19 cellular contexts compared by ENCODE assay signal in genomic region chr2:112807233-112807807, GRCh38. TPM values are rescaled to one million over a fixed set of nuclear protein-coding genes. Genes with fewer than 3 reads are reported as not detected.
DNase-seq lines count a peak whose midpoint lies in the region; ATAC-seq, FAIRE-seq and TF ChIP-seq lines count a peak whose summit lies in the region.
"Had no signal": no experiment of that assay in that cellular context is flagged by ENCODE, and none has a peak within 500 bp of the region (broad histone marks: within the 10 kb centered on the region; RNA-seq: fewer than 3 reads in every experiment).

No MANE protein-coding gene starts in this region.

- TF ChIP-seq EP300 in GM12878 (IDR thresholded peaks at IDR 0.05; ENCODE audit: borderline replicate concordance in 1 of 2, control insufficient read depth in 1 of 2, low read depth in 2 of 2, low read length in 2 of 2) = no peak

- no peak overlapping the region for H3K9ac ChIP-seq in GM12878 (ENCODE audit: control insufficient read depth, insufficient read depth, low read length)

- TF ChIP-seq POLR2A in GM12878 (IDR thresholded peaks at IDR 0.05; ENCODE audit: low read depth, low read length) = no peak

- H2AFZ ChIP-seq in GM12878 (ENCODE audit: control insufficient read depth, low read depth, low read length) = no peak overlapping the region

- H3K36me3 Mint-ChIP-seq in activated naive CD8-positive, alpha-beta T cell = peaks cover 3% of the 10 kb centered on the region
- peaks cover 2% of the 10 kb centered on the region for H3K36me3 Mint-ChIP-seq in activated naive CD8-positive, alpha-beta T cell treated with anti-CD3 and anti-CD28 coated beads for 36 hours
- peaks cover 10 to 25% of the 10 kb centered on the region in 2 donors for H3K36me3 Mint-ChIP-seq in stimulated activated naive B cell treated with anti-CD40 and anti-IgM and Interleukin-4, amounts not matched to agents 10 μg/mL and 1 μg/mL and 100 μg/mL, for 72 hours

- peaks cover 29% of the 10 kb centered on the region for H3K4me1 ChIP-seq in GM12878 (ENCODE audit: control insufficient read depth, insufficient read depth, low read length)

- H3K4me3 Mint-ChIP-seq in activated naive CD8-positive, alpha-beta T cell = no peak overlapping the region
- no peak overlapping the region for H3K4me3 Mint-ChIP-seq in activated naive CD8-positive, alpha-beta T cell treated with anti-CD3 and anti-CD28 coated beads for 36 hours
- H3K4me3 Mint-ChIP-seq in stimulated activated naive B cell treated with anti-CD40 and anti-IgM and Interleukin-4, amounts not matched to agents 10 μg/mL and 1 μg/mL and 100 μg/mL, for 72 hours = no peak overlapping the region

- RAD21 ChIA-PET in GM12878 (lab: Charles Lee; ENCODE audit: unreplicated experiment) = no interaction called here

- peak overlapping the region; percentile 25 for H3K27ac Mint-ChIP-seq in activated naive CD8-positive, alpha-beta T cell
- H3K27ac Mint-ChIP-seq in activated naive CD8-positive, alpha-beta T cell treated with anti-CD3 and anti-CD28 coated beads for 36 hours = no peak overlapping the region
- peak overlapping the region; percentile 21 for H3K27ac Mint-ChIP-seq in stimulated activated naive B cell treated with anti-CD40 and anti-IgM and Interleukin-4, amounts not matched to agents 10 μg/mL and 1 μg/mL and 100 μg/mL, for 72 hours

- TF ChIP-seq RAD21 in GM12878 (IDR thresholded peaks at IDR 0.05; ENCODE audit: insufficient read depth, low read depth, low read length) = no peak

- SMC1A ChIA-PET in GM12878 (lab: Charles Lee; ENCODE audit: uncharacterized antibody, unreplicated experiment) = interaction anchor here (1.1 kb wide), 1 partner anchor 57 kb away, joined by 3 read pairs; no protein-coding TSS in a partner anchor

- no peaks in the 10 kb centered on the region for H3K36me3 ChIP-seq in GM12878 (ENCODE audit: control insufficient read depth in 2 of 2, insufficient read depth in 2 of 2, low read length in 1 of 2)

- H3K4me1 Mint-ChIP-seq in activated naive CD8-positive, alpha-beta T cell (ENCODE audit: low read depth) = peaks cover 11% of the 10 kb centered on the region
- peaks cover 22% of the 10 kb centered on the region for H3K4me1 Mint-ChIP-seq in activated naive CD8-positive, alpha-beta T cell treated with anti-CD3 and anti-CD28 coated beads for 36 hours
- peaks cover 15 to 22% of the 10 kb centered on the region in 2 donors for H3K4me1 Mint-ChIP-seq in stimulated activated naive B cell treated with anti-CD40 and anti-IgM and Interleukin-4, amounts not matched to agents 10 μg/mL and 1 μg/mL and 100 μg/mL, for 72 hours

- H3K4me2 ChIP-seq in GM12878 (ENCODE audit: control insufficient read depth, insufficient read depth) = no peak overlapping the region

- CTCF ChIA-PET in GM12878 (lab: Yijun Ruan, JAX) = no interaction called here

- ATAC-seq in GM12878 = no peak
- no peak for ATAC-seq in stimulated activated naive B cell treated with anti-CD40 and anti-IgM and Interleukin-4, amounts not matched to agents 10 μg/mL and 1 μg/mL and 100 μg/mL, for 72 hours (replicated peaks)
- no peak for ATAC-seq in HG03520 (IDR thresholded peaks at IDR 0.05; ENCODE audit: unreplicated experiment)

- H3K27me3 ChIP-seq in GM12878 (replicated peaks in 1 of 2; ENCODE audit: control insufficient read depth in 2 of 2, insufficient read depth in 2 of 2, low read length in 1 of 2) = no peaks in the 10 kb centered on the region

- DNase-seq in activated naive CD8-positive, alpha-beta T cell treated with anti-CD3 and anti-CD28 coated beads for 36 hours = no peak
- DNase-seq in GM12878 (ENCODE audit: low read depth, low spot score) (no peak), fibroblast of pulmonary artery (ENCODE audit: low read depth) (no peak), RKO (ENCODE audit: low spot score) (no peak), GM13977 (ENCODE audit: low spot score) (no peak)
- DNase-seq in stimulated activated naive B cell treated with anti-CD40 and anti-IgM and Interleukin-4, amounts not matched to agents 10 μg/mL and 1 μg/mL and 100 μg/mL, for 72 hours = no peak
- DNase-seq: Caco-2, DMS79, H7, NCI-H1436, NCI-H2029 treated with DMSO at 0.1 percent for 48 hours, NCI-H510A treated with DMSO at 0.1 percent for 48 hours had no signal

- POLR2A ChIA-PET in GM12878 (lab: Charles Lee) = interaction anchor here (0.7 kb wide), 1 partner anchor 18 kb away, joined by 3 read pairs; no protein-coding TSS in a partner anchor

- FAIRE-seq in GM12878 (lab: Jason Lieb, UNC) = no peak
- FAIRE-seq: G401.6 had no signal

- H3K4me3 ChIP-seq in GM12878 (no peak overlapping the region), fibroblast of pulmonary artery (replicated peaks; ENCODE audit: low read depth, low read length) (no peak overlapping the region)

- H4K20me1 ChIP-seq in GM12878 (ENCODE audit: control insufficient read depth, insufficient read depth) = no peaks in the 10 kb centered on the region

- H3K79me2 ChIP-seq in GM12878 (ENCODE audit: control insufficient read depth, insufficient read depth, low read length) = no peaks in the 10 kb centered on the region

- no TSS peak for BruUV-seq in GM12878 (replicated peaks; lab: Mats Ljungman, UMichigan)

- in situ Hi-C loops in GM12878 (cut with MboI) (no loop called here), GM13977 (cut with MboI; ENCODE audit: low pct_unique_long_range_greater_than_20kb, low sequenced_read_pairs, unreplicated experiment) (no loop called here)

- WGBS in GM12878 (ENCODE audit: insufficient coverage, insufficient replicate concordance, low lambda C conversion rate, missing lambda C conversion rate) = 95% methylated on average over 3 of the region's 3 CpGs

- H3K9me3 Mint-ChIP-seq in activated naive CD8-positive, alpha-beta T cell (ENCODE audit: low read depth) = peaks cover 7% of the 10 kb centered on the region
- peaks cover 15% of the 10 kb centered on the region for H3K9me3 Mint-ChIP-seq in activated naive CD8-positive, alpha-beta T cell treated with anti-CD3 and anti-CD28 coated beads for 36 hours
- H3K9me3 Mint-ChIP-seq in stimulated activated naive B cell treated with anti-CD40 and anti-IgM and Interleukin-4, amounts not matched to agents 10 μg/mL and 1 μg/mL and 100 μg/mL, for 72 hours = peaks cover 11 to 15% of the 10 kb centered on the region in 2 donors

- peaks cover 5% of the 10 kb centered on the region for H3K9me3 ChIP-seq in GM12878 (replicated peaks; ENCODE audit: control insufficient read depth, insufficient read depth, low read length)

- TF ChIP-seq CTCF in GM12878 (IDR thresholded peaks at IDR 0.05 in 2 of 3, conservative IDR thresholded peaks at IDR 0.05 in 1 of 3; ENCODE audit: control insufficient read depth in 2 of 3, extremely low read depth in 1 of 3, insufficient read depth in 1 of 3, low read depth in 3 of 3, low read length in 3 of 3) (no peak), fibroblast of pulmonary artery (IDR thresholded peaks at IDR 0.05; ENCODE audit: low read length, missing control alignments) (peak; percentile 12), GM13977 (IDR thresholded peaks at IDR 0.05; ENCODE audit: extremely low read depth, insufficient read depth, missing control alignments) (no peak)

- no peak overlapping the region for H3K27ac ChIP-seq in GM12878 (ENCODE audit: control insufficient read depth, insufficient read depth)
- H3K27ac ChIP-seq: RWPE1 had no signal

- H3K27me3 Mint-ChIP-seq in activated naive CD8-positive, alpha-beta T cell = no peaks in the 10 kb centered on the region
- H3K27me3 Mint-ChIP-seq in activated naive CD8-positive, alpha-beta T cell treated with anti-CD3 and anti-CD28 coated beads for 36 hours = peaks cover 4% of the 10 kb centered on the region
- H3K27me3 Mint-ChIP-seq in stimulated activated naive B cell treated with anti-CD40 and anti-IgM and Interleukin-4, amounts not matched to agents 10 μg/mL and 1 μg/mL and 100 μg/mL, for 72 hours = no peaks in the 10 kb centered on the region

- intact Hi-C loops in GM12878 (cut with micrococcal nuclease; ENCODE audit: unreplicated experiment) = no loop called here

RNA-seq across cellular contexts. Expression of gene IL1A, which starts 23.0 kb away (rescaled TPM):
- under 1 TPM; 0.16 to 0.20 TPM for total RNA-seq in activated naive CD8-positive, alpha-beta T cell treated with anti-CD3 and anti-CD28 coated beads for 36 hours
- total RNA-seq in GM12878 (2013; cell fraction: nucleolus; rRNA removed) = not detected in 2 replicates
- total RNA-seq in GM12878 (2014; rRNA removed) = 7.7 and 10.6 TPM in 2 replicates
- 8.2 and 9.5 TPM in 2 replicates for total RNA-seq in GM12878 (2014; rRNA removed; fragmentation: Illumina TruSeq; extraction: Trizol)
- 6.1 and 6.6 TPM in 2 replicates for total RNA-seq in GM12878 (2021)
- polyA plus RNA-seq in GM12878 (2011; ENCODE audit: low read depth) = 4.5 TPM
- 0.10 TPM in 1 of 2 replicates, not detected in the other for polyA plus RNA-seq in GM12878 (2011; rRNA removed)
- not detected in 2 replicates for polyA plus RNA-seq in GM12878 (2011; cell fraction: cytosol; rRNA removed)
- not detected in 2 replicates for polyA plus RNA-seq in GM12878 (2011; cell fraction: nucleus; rRNA removed)
- polyA plus RNA-seq in GM12878 (2012) = 4.3 and 5.9 TPM in 2 replicates
- 8.3 and 14.3 TPM in 2 replicates for polyA plus RNA-seq in GM12878 (2014; fragmentation: Illumina TruSeq; extraction: Trizol)
- 1 to 10 TPM; 5.7 to 8.7 TPM for polyA plus RNA-seq in GM12878 (2014; fragmentation: Nextera tagmentation; extraction: Ambion mirVana)
- 5.6 and 7.2 TPM in 2 replicates for polyA plus RNA-seq in GM12878 (2014; rRNA removed)
- polyA plus RNA-seq in GM12878 (2016; fragmentation: Nextera tagmentation; extraction: Ambion mirVana) = 1 to 10 TPM; 3.2 to 3.8 TPM
- polyA minus RNA-seq in GM12878 (2011; rRNA and poly(A)+ RNA removed) = not detected in 2 replicates
- polyA minus RNA-seq in GM12878 (2011; cell fraction: cytosol; rRNA and poly(A)+ RNA removed) = not detected in 2 replicates
- polyA minus RNA-seq in GM12878 (2011; cell fraction: nucleus; rRNA and poly(A)+ RNA removed) = not detected in 2 replicates
- total RNA-seq: A172, Caco-2, LHCN-M2, SK-MEL-5 had no signal

RNA-seq across cellular contexts. Expression of gene IL1B, which starts 29.3 kb away (rescaled TPM):
- not detected for total RNA-seq in activated naive CD8-positive, alpha-beta T cell treated with anti-CD3 and anti-CD28 coated beads for 36 hours
- total RNA-seq in GM12878 (2013; cell fraction: nucleolus; rRNA removed) = 3.2 and 7.2 TPM in 2 replicates
- total RNA-seq in GM12878 (2014; rRNA removed) (0.93 and 1.4 TPM in 2 replicates), GM12878 (2014; rRNA removed; fragmentation: Illumina TruSeq; extraction: Trizol) (0.88 and 1.0 TPM in 2 replicates), GM12878 (2021) (0.64 and 0.72 TPM in 2 replicates)
- polyA plus RNA-seq in GM12878 (2011; ENCODE audit: low read depth) = 1.4 TPM
- polyA plus RNA-seq in GM12878 (2011; rRNA removed) (0.30 and 0.35 TPM in 2 replicates), GM12878 (2014; fragmentation: Illumina TruSeq; extraction: Trizol) (1.3 and 1.4 TPM in 2 replicates), GM12878 (2014; fragmentation: Nextera tagmentation; extraction: Ambion mirVana) (1 to 10 TPM in 1 of 2 experiments, under 1 TPM in 1; 0.57 to 1.6 TPM), GM12878 (2014; rRNA removed) (0.88 and 1.2 TPM in 2 replicates), GM12878 (2016; fragmentation: Nextera tagmentation; extraction: Ambion mirVana) (under 1 TPM; 0.20 to 0.32 TPM)
- polyA plus RNA-seq in GM12878 (2011; cell fraction: cytosol; rRNA removed) = 0.15 and 0.17 TPM in 2 replicates
- 0.10 and 0.43 TPM in 2 replicates for polyA plus RNA-seq in GM12878 (2011; cell fraction: nucleus; rRNA removed)
- polyA plus RNA-seq in GM12878 (2012) = 1.5 and 2.0 TPM in 2 replicates
- 0.93 TPM in 1 of 2 replicates, not detected in the other for polyA minus RNA-seq in GM12878 (2011; rRNA and poly(A)+ RNA removed)
- not detected in 2 replicates for polyA minus RNA-seq in GM12878 (2011; cell fraction: cytosol; rRNA and poly(A)+ RNA removed)
- 0.36 TPM in 1 of 2 replicates, not detected in the other for polyA minus RNA-seq in GM12878 (2011; cell fraction: nucleus; rRNA and poly(A)+ RNA removed)
- total RNA-seq: A172, H7 had no signal

RNA-seq across cellular contexts. Expression of gene CKAP2L, which starts 42.9 kb away (rescaled TPM):
- 10 to 100 TPM; 24.3 to 25.8 TPM for total RNA-seq in activated naive CD8-positive, alpha-beta T cell treated with anti-CD3 and anti-CD28 coated beads for 36 hours
- 21.8 and 25.7 TPM in 2 replicates for total RNA-seq in GM12878 (2013; cell fraction: nucleolus; rRNA removed)
- total RNA-seq in GM12878 (2014; rRNA removed) (18.1 and 21.1 TPM in 2 replicates), GM12878 (2014; rRNA removed; fragmentation: Illumina TruSeq; extraction: Trizol) (18.2 and 19.0 TPM in 2 replicates), GM12878 (2021) (20.7 and 23.7 TPM in 2 replicates)
- 6.5 TPM for polyA plus RNA-seq in GM12878 (2011; ENCODE audit: low read depth)
- polyA plus RNA-seq in GM12878 (2011; rRNA removed) (14.9 and 20.8 TPM in 2 replicates), GM12878 (2014; fragmentation: Illumina TruSeq; extraction: Trizol) (30.6 and 38.3 TPM in 2 replicates), GM12878 (2014; fragmentation: Nextera tagmentation; extraction: Ambion mirVana) (10 to 100 TPM; 10.5 to 19.7 TPM), GM12878 (2014; rRNA removed) (13.7 and 14.5 TPM in 2 replicates), GM12878 (2016; fragmentation: Nextera tagmentation; extraction: Ambion mirVana) (10 to 100 TPM; 27.4 to 37.4 TPM)
- 5.2 and 5.7 TPM in 2 replicates for polyA plus RNA-seq in GM12878 (2011; cell fraction: cytosol; rRNA removed)
- 5.7 and 6.7 TPM in 2 replicates for polyA plus RNA-seq in GM12878 (2011; cell fraction: nucleus; rRNA removed)
- polyA plus RNA-seq in GM12878 (2012) = 7.9 and 8.2 TPM in 2 replicates
- polyA minus RNA-seq in GM12878 (2011; rRNA and poly(A)+ RNA removed) = 10.6 and 14.6 TPM in 2 replicates
- 4.5 and 7.5 TPM in 2 replicates for polyA minus RNA-seq in GM12878 (2011; cell fraction: cytosol; rRNA and poly(A)+ RNA removed)
- polyA minus RNA-seq in GM12878 (2011; cell fraction: nucleus; rRNA and poly(A)+ RNA removed) = 14.0 and 18.1 TPM in 2 replicates
